Comparison of ENCODE assay signal across 8 cellular contexts in the genomic region with DNA sequence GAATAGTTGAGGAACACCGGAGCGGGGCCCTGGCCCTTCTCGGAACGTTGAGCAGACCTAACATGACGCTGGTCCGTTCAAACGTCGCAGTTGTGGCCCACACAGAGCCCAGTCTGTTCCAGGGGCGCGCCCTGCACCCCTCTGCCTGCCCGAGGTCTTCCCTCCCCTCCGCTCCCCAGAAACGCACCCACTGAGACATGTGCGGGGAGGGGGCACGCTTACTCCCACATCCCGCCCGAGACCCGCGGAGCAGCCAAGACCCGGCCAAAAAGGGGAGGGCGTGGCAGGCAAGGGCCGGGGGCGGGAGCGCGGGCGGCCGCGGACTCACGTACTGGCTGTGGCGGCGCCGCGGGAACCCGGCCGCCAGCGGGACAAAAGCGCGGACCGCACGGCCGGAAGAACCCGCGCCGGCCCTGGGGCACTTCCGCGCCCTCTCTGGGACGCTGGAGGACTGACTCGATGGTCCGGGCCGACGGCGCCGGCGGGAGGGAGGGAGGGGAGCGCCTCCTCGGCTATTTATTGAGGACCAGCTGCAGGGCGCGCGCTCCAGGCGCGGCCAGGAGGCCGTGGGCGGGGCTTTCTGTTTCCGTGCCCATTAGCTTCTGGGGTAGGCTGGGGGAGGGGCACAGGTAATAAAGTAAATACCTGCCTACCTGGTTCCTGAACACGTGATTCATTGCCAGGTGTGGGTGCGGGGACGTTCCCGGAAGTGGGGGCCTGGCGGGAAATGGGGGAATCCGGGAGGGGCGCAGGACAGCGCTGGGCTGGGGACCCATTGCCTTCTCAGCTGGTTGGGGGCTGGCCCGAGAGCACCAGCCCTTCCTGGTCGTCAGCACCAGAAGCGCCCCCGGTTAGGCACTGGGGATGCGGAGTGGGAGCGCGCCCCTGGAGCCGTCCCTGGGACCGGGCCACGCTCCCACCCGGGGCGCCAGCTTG. TPM values are rescaled to one million over a fixed set of nuclear protein-coding genes. Genes with fewer than 3 reads are reported as not detected.
A peak's percentile ranks its signal among the peaks of the same experiment; 100 is the strongest.
DNase-seq lines count a peak whose midpoint lies in the region; ATAC-seq and TF ChIP-seq lines count a peak whose summit lies in the region.

A gene (minus strand): TSS at position 390 of the 936 bp plus-strand sequence. CDS start 57 bp downstream, at position 333.

- no peak for TF ChIP-seq CTCF in OCI-LY7 (conservative IDR thresholded peaks at IDR 0.05; ENCODE audit: low read length)
- TF ChIP-seq CTCF in epithelial cell of esophagus (IDR thresholded peaks at IDR 0.05; ENCODE audit: insufficient read depth, low read depth, low read length, missing control alignments) = no peak
- no peak for TF ChIP-seq CTCF in mucosa of descending colon (IDR thresholded peaks at IDR 0.05)

- peaks cover 40% of the 10 kb centered on the region for H3K79me2 ChIP-seq in OCI-LY7 (ENCODE audit: insufficient read depth, low read depth, low read length)

- intact Hi-C loops in OCI-LY7 (cut with micrococcal nuclease; ENCODE audit: unreplicated experiment) = loop anchor here (1.0 to 2.0 kb wide), 8 partner anchors 30 to 362 kb away; a partner anchor contains a TSS
- intact Hi-C loops in mucosa of descending colon (cut with DNase I, micrococcal nuclease) = loop anchor here (10.0 kb wide), 2 partner anchors 56 to 76 kb away; a partner anchor contains a TSS

- ATAC-seq in GM21526 (IDR thresholded peaks at IDR 0.05; ENCODE audit: low FRiP score, unreplicated experiment) (peak; percentile 89), mucosa of descending colon (peak; percentile 94)

- peaks cover 32% of the 10 kb centered on the region for H3K36me3 ChIP-seq in OCI-LY7 (ENCODE audit: insufficient read depth, low read length)
- no peaks in the 10 kb centered on the region for H3K36me3 ChIP-seq in mucosa of descending colon (ENCODE audit: low read depth)

- peak within 1 kb of the TSS; percentile 95 for H3K27ac ChIP-seq in OCI-LY7 (ENCODE audit: low read depth, low read length, poor library complexity, severe bottlenecking)

- no TSS peak for BruUV-seq in OCI-LY7 (replicated peaks; lab: Mats Ljungman, UMichigan)

- H3K9me2 ChIP-seq in OCI-LY7 (ENCODE audit: insufficient read depth, low read length) = no peaks in the 10 kb centered on the region

- H3K4me2 ChIP-seq in OCI-LY7 (ENCODE audit: low read length) = peak within 1 kb of the TSS; percentile 79

- DNase-seq in DMS 273 (lab: John Stamatoyannopoulos, UW; ENCODE audit: unreplicated experiment) (peak; percentile 98), HuH-7 (ENCODE audit: low spot score) (peak; percentile 81), OCI-LY7 (ENCODE audit: low spot score) (peak; percentile 96), activated T-cell treated with anti-CD3 and anti-CD28 coated beads for 1 hour (ENCODE audit: low read depth) (peak; percentile 81), epithelial cell of esophagus (ENCODE audit: low read depth) (peak; percentile 91), mucosa of descending colon (peak; percentile 96 to 98 (median 97))
- peak; percentile 70 to 76 for DNase-seq in stimulated activated CD8-positive, alpha-beta memory T cell treated with anti-CD3 and anti-CD28 coated beads, Interleukin-4, amount 100 ng/mL, for 1 hour (ENCODE audit: low read depth in 2 of 2, low spot score in 1 of 2)

- H3K4me1 ChIP-seq in OCI-LY7 (ENCODE audit: insufficient read depth, low read length, poor library complexity, severe bottlenecking) (peaks cover 18% of the 10 kb centered on the region), mucosa of descending colon (ENCODE audit: low read depth) (peaks cover 23% of the 10 kb centered on the region)

- H3K4me3 ChIP-seq in OCI-LY7 (ENCODE audit: low read depth, low read length, poor library complexity, severe bottlenecking) (peak within 1 kb of the TSS; percentile 96), epithelial cell of esophagus (ENCODE audit: low read length) (peak within 1 kb of the TSS; percentile 92), mucosa of descending colon (peak within 1 kb of the TSS; percentile 60)

- no peaks in the 10 kb centered on the region for H3K9me3 ChIP-seq in OCI-LY7 (ENCODE audit: low read length)
- no peaks in the 10 kb centered on the region for H3K9me3 ChIP-seq in mucosa of descending colon

- CTCF ChIA-PET in OCI-LY7 (lab: Charles Lee; ENCODE audit: unreplicated experiment) = no interaction called here

- H4K20me1 ChIP-seq in OCI-LY7 (ENCODE audit: insufficient read depth, low read length) = peaks cover 5% of the 10 kb centered on the region; the same call in 1 of the 2 replicates

- H2AFZ ChIP-seq in OCI-LY7 (ENCODE audit: low read length) = peak within 1 kb of the TSS; percentile 73

- POLR2A ChIA-PET in OCI-LY7 (lab: Charles Lee) = interaction anchor here (0.6 to 4.0 kb wide), 8 partner anchors 19 to 1985 kb away, joined by 3 to 24 read pairs (median 5); no protein-coding TSS in a partner anchor

RNA-seq across cellular contexts. Expression of the gene that starts here (rescaled TPM):
- total RNA-seq in OCI-LY7 (2014; rRNA removed; shearing (Covaris generic)) = 58.4 and 59.0 TPM in 2 replicates
- total RNA-seq in OCI-LY7 (2022) = 69.2 and 79.1 TPM in 2 replicates
- total RNA-seq in mucosa of descending colon = 10 to 100 TPM; 37.3 to 41.5 (median 40.2) TPM

Comparison
In these comparisons a context has a peak if more than half of its experiments do, and no peak if none do; other contexts are left out.
1. Peak in every context shown above with its lines: DNase-seq, ATAC-seq, H3K4me3 ChIP-seq and H3K27ac ChIP-seq.